In the genomic region with DNA sequence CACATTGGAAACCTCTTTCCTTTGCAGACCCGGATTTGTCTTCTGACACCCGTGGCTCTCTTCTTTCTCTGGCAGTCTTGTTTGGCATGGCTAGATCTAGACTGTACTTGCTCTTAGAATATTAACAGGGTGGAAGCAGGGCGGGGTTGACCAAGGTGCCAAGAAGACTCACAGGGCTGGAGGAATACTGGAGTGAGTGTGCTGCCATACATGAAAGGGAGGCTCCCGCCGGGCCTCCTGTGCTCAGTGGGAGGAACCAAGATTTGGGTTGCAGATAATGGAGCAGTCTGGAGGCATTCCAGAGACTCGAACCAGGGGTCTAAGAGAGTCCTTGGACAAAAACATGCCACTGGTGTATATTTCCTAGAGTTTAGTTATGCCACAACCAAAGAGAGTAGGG, we compare ENCODE assay signal across 20 cellular contexts. TPM values are rescaled to one million over a fixed set of nuclear protein-coding genes. Genes with fewer than 3 reads are reported as not detected.
DNase-seq lines count a peak whose midpoint lies in the region; ATAC-seq and TF ChIP-seq lines count a peak whose summit lies in the region.
"Had no signal": no experiment of that assay in that cellular context is flagged by ENCODE, and none has a peak within 500 bp of the region (broad histone marks: within the 10 kb centered on the region; RNA-seq: fewer than 3 reads in every experiment).

No MANE protein-coding gene starts in this region.

- peak overlapping the region; percentile 83 for H3K27ac ChIP-seq in RWPE2 (ENCODE audit: poor library complexity, severe bottlenecking)
- no peak overlapping the region for H3K27ac ChIP-seq in aorta (ENCODE audit: low read depth in 1 of 2, low read length in 2 of 2)
- H3K27ac ChIP-seq: neutrophil, right atrium auricular region had no signal

- H3K27me3 ChIP-seq in RWPE2 (ENCODE audit: insufficient read depth, poor library complexity, severe bottlenecking): no peaks in the 10 kb centered on the region
- H3K27me3 ChIP-seq in aorta (ENCODE audit: control insufficient read depth in 1 of 2, insufficient read depth in 2 of 2, low read length in 1 of 2): no peaks in the 10 kb centered on the region
- H3K27me3 ChIP-seq: hepatocyte, neutrophil, right atrium auricular region had no signal

- no peak for TF ChIP-seq CTCF in RWPE2 (IDR thresholded peaks at IDR 0.05; ENCODE audit: poor library complexity, severe bottlenecking)

- H3K4me3 ChIP-seq in RWPE2 (ENCODE audit: severe bottlenecking): no peak overlapping the region
- H3K4me3 ChIP-seq in aorta (ENCODE audit: low read length in 2 of 2): no peak overlapping the region
- H3K4me3 ChIP-seq: hepatocyte, right atrium auricular region had no signal

- no peak for TF ChIP-seq POLR2A in erythroblast (IDR thresholded peaks at IDR 0.05; ENCODE audit: low read length)

- ATAC-seq in RWPE2 (ENCODE audit: low read depth) (0 out of 3 replicates have a peak, but pooled peaks have one; percentile 6), aorta (ENCODE audit: low FRiP score) (peak; percentile 26), GM19035 (IDR thresholded peaks at IDR 0.05; ENCODE audit: unreplicated experiment) (no peak)

- H3K9me3 ChIP-seq in RWPE2 (ENCODE audit: severe bottlenecking) (no peaks in the 10 kb centered on the region), aorta (ENCODE audit: control insufficient read depth, low read length) (no peaks in the 10 kb centered on the region)
- H3K9me3 ChIP-seq: neutrophil, right atrium auricular region had no signal

- H3K36me3 ChIP-seq in RWPE2 (ENCODE audit: low read depth): peaks cover 40% of the 10 kb centered on the region
- H3K36me3 ChIP-seq in aorta (ENCODE audit: control insufficient read depth in 1 of 2, insufficient read depth in 2 of 2, low read length in 1 of 2): peaks cover 0 to 8% of the 10 kb centered on the region in 2 donors
- H3K36me3 ChIP-seq: neutrophil had no signal

- DNase-seq in RWPE2 (ENCODE audit: low spot score) (no peak), erythroblast (lab: John Stamatoyannopoulos, UW) (peak; percentile 59 to 66), mucosa of gallbladder (ENCODE audit: low spot score) (peak; percentile 14), aorta (no peak), posterior cingulate gyrus (no peak), amygdala (lab: John Stamatoyannopoulos, UW) (no peak)
- DNase-seq: activated CD8-positive, alpha-beta memory T cell treated with anti-CD3 and anti-CD28 coated beads for 24 hours; activated naive CD8-positive, alpha-beta T cell treated with anti-CD3 and anti-CD28 coated beads, Interleukin-2, amount 10 ng/mL, durations not matched to agents 7 days and 5 days; AML-193; H7; Karpas-422; midbrain; NCI-H1105 treated with DMSO at 0.1 percent for 48 hours; NCI-H526 treated with DMSO at 0.1 percent for 48 hours; SIG-M5; T-helper 2 cell had no signal

- intact Hi-C loops in aorta (cut with DNase I) (no loop called here), posterior cingulate gyrus (cut with DNase I) (no loop called here)

- 62 to 73% methylated on average over 6 of the region's 6 CpGs for WGBS in aorta, 2 donors

- peaks cover 36% of the 10 kb centered on the region for H3K4me1 ChIP-seq in RWPE2 (ENCODE audit: insufficient read depth, poor library complexity, severe bottlenecking)
- no peaks in the 10 kb centered on the region for H3K4me1 ChIP-seq in aorta (ENCODE audit: control insufficient read depth in 1 of 2, insufficient read depth in 2 of 2, low read length in 2 of 2)
- H3K4me1 ChIP-seq: right atrium auricular region had no signal

RNA-seq across cellular contexts. Expression of gene SNX27, which starts 27.6 kb away (rescaled TPM):
- total RNA-seq in mucosa of gallbladder (58.3 TPM), aorta (10 to 100 TPM; 34.7 to 48.0 TPM)
- 1 to 10 TPM; 5.6 to 6.4 TPM for polyA plus RNA-seq in aorta

RNA-seq across cellular contexts. Expression of gene TUFT1, which starts 44.2 kb away (rescaled TPM):
- total RNA-seq in mucosa of gallbladder (16.5 TPM), aorta (10 to 100 TPM in 1 of 2 donors, 1 to 10 TPM in 1; 6.5 to 11.2 TPM)
- polyA plus RNA-seq in aorta: 1 to 10 TPM; 3.9 to 4.5 TPM

Comparison
In these comparisons a context has a peak if more than half of its experiments do, and no peak if none do; other contexts are left out.
1. DNase-seq: peak in erythroblast (2 of 2) and mucosa of gallbladder (single experiment); none in RWPE2 (single experiment), aorta (0 of 2), posterior cingulate gyrus (0 of 10) and amygdala (0 of 56).